In the genomic region with DNA sequence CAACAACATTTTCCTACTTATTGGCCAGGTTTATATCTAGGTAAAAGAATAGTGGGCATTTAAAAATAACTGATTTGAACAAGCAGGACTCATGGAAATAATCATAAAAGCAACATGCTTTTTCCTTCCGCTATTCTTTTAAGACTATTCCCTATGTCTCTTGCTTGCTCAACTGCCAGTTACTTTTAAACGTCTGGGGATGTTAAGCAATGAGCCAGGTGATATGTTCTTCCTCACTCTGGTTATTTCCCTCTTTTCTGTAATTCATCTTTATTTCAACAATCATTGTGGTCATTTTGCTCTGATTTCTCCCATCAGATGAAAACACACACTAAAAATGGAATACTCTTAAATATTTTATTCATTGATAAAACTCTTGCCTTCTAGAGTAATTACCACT, we compare ENCODE assay signal across 18 cellular contexts. TPM values are rescaled to one million over a fixed set of nuclear protein-coding genes. Genes with fewer than 3 reads are reported as not detected.
"Had no signal": no experiment of that assay in that cellular context is flagged by ENCODE, and none has a peak within 500 bp of the region (broad histone marks: within the 10 kb centered on the region; RNA-seq: fewer than 3 reads in every experiment).

No MANE protein-coding gene starts in this region.

- H3K27ac ChIP-seq: ovary, sigmoid colon, skin epidermis, stomach, thoracic aorta, transverse colon had no signal

- H3K27me3 ChIP-seq: heart left ventricle, ovary, right atrium auricular region, sigmoid colon, stomach, transverse colon had no signal

- DNase-seq: effector memory CD4-positive, alpha-beta T cell; heart left ventricle; hypothalamus; kidney glomerular epithelial cell; mammary epithelial cell; mucosa of descending colon; naive thymus-derived CD8-positive, alpha-beta T cell; nucleus accumbens; ovary; sigmoid colon; stimulated activated CD4-positive, alpha-beta T cell treated with anti-CD3 and anti-CD28 coated beads, Interleukin-2, amount 100 ng/mL, for 24 hours; stimulated activated naive CD4-positive, alpha-beta T cell; stomach; substantia nigra; transverse colon had no signal

- H3K4me3 ChIP-seq: heart left ventricle, mucosa of descending colon, ovary, right atrium auricular region, sigmoid colon, skin epidermis, stomach, thoracic aorta, transverse colon had no signal

- H3K36me3 ChIP-seq: heart left ventricle, ovary, right atrium auricular region, sigmoid colon, stomach, thoracic aorta, transverse colon had no signal

- H3K9me3 ChIP-seq: mucosa of descending colon, ovary, right atrium auricular region, sigmoid colon, stomach, thoracic aorta, transverse colon had no signal

RNA-seq across cellular contexts. Expression of gene SLC8A1, which starts 33.4 kb away (rescaled TPM):
- polyA plus RNA-seq: naive thymus-derived CD8-positive, alpha-beta T cell had no signal
